Comparison of ENCODE assay signal across 33 cellular contexts in genomic region chr21:46401186-46401910, GRCh38.
"Had no signal": no experiment of that assay in that cellular context is flagged by ENCODE, and none has a peak within 500 bp of the region (broad histone marks: within the 10 kb centered on the region; RNA-seq: fewer than 3 reads in every experiment).

No MANE protein-coding gene starts in this region.

- ATAC-seq: activated CD8-positive, alpha-beta T cell treated with anti-CD3 and anti-CD28 coated beads for 36 hours; activated T-cell treated with anti-CD3 and anti-CD28 coated beads, Interleukin-2, amount 50 U/mL, for 72 hours; activated T-helper 17 cell treated with anti-CD3 and anti-CD28 coated beads, Interleukin-2, amount 50 U/mL, for 72 hours; Panc1; SK-N-SH treated with all-trans-retinoic acid at 6 μM for 48 hours; T-cell had no signal

- H3K9me3 ChIP-seq: ascending aorta, MG63 had no signal

- H3K4me3 ChIP-seq: ascending aorta, cardiac muscle cell, MG63 had no signal

- H3K27ac ChIP-seq: ascending aorta, cardiac muscle cell, WERI-Rb-1 had no signal

- H3K27me3 ChIP-seq: ascending aorta, cardiac muscle cell, MG63 had no signal

- DNase-seq: activated CD4-positive, alpha-beta T cell treated with anti-CD3 and anti-CD28 coated beads for 1 hour; activated CD4-positive, alpha-beta T cell treated with anti-CD3 and anti-CD28 coated beads, Interleukin-2, amount 10 ng/mL, durations not matched to agents 24 days and 14 days; activated CD4-positive, alpha-beta T cell treated with anti-CD3 and anti-CD28 coated beads, Interleukin-2, amount 50 U/mL, for 4 hours; activated CD4-positive, CD25-positive, alpha-beta regulatory T cell; activated CD8-positive, alpha-beta T cell treated with anti-CD3 and anti-CD28 coated beads for 36 hours; activated effector memory CD4-positive, alpha-beta T cell treated with anti-CD3 and anti-CD28 coated beads, Interleukin-2, amount 50 U/mL, for 16 hours; activated naive CD4-positive, alpha-beta T cell; activated naive CD4-positive, alpha-beta T cell treated with anti-CD3 and anti-CD28 coated beads, Interleukin-2, amount 50 U/mL, for 16 hours; activated naive CD8-positive, alpha-beta T cell treated with anti-CD3 and anti-CD28 coated beads, Interleukin-2, amount 10 ng/mL, durations not matched to agents 7 days and 5 days; activated T-cell treated with anti-CD3 and anti-CD28 coated beads, Interleukin-2, amount 50 U/mL, for 1 hour; activated T-cell treated with anti-CD3 and anti-CD28 coated beads, Interleukin-2, amount 50 U/mL, for 72 hours; amygdala; Kasumi-1; KG1; MG63; NCI-H1048; NCI-H1105 treated with DMSO at 0.1 percent for 48 hours; NCI-H1436; NCI-H1694; NCI-H1930; NCI-H2081 treated with DMSO at 0.1 percent for 48 hours; NCI-H345; NCI-H524 treated with DMSO at 0.1 percent for 48 hours; SIG-M5; T-cell; T-helper 2 cell; T-helper 9 cell; WERI-Rb-1 had no signal

- H3K4me1 ChIP-seq: ascending aorta had no signal
